Comparison of ENCODE assay signal across 9 cellular contexts in genomic region chr3:104279617-104280016, GRCh38.
DNase-seq lines count a peak whose midpoint lies in the region; ATAC-seq, FAIRE-seq and TF ChIP-seq lines count a peak whose summit lies in the region.
"Had no signal": no experiment of that assay in that cellular context is flagged by ENCODE, and none has a peak within 500 bp of the region (broad histone marks: within the 10 kb centered on the region; RNA-seq: fewer than 3 reads in every experiment).

No MANE protein-coding gene starts in this region.

- peaks cover 3 to 17% of the 10 kb centered on the region in 2 experiments for H3K9me3 ChIP-seq in CD4-positive, CD25-positive, alpha-beta regulatory T cell (ENCODE audit: control insufficient read depth in 2 of 2, low read length in 2 of 2)
- H3K9me3 ChIP-seq in IMR-90 (ENCODE audit: control insufficient read depth, insufficient read depth, low read length) (peaks cover 4% of the 10 kb centered on the region; the same call in 1 of the 2 replicates), HepG2 (ENCODE audit: low read length) (peaks cover 64% of the 10 kb centered on the region)

- BruUV-seq in IMR-90 (replicated peaks; lab: Mats Ljungman, UMichigan) (no TSS peak), HepG2 (replicated peaks; lab: Mats Ljungman, UMichigan) (no TSS peak)

- TF ChIP-seq POLR2A in IMR-90 (IDR thresholded peaks at IDR 0.05; ENCODE audit: low read depth, low read length) (no peak), HepG2 (IDR thresholded peaks at IDR 0.05; ENCODE audit: insufficient read depth in 1 of 2, low read depth in 2 of 2, low read length in 2 of 2) (no peak)

- H3K9me1 ChIP-seq in IMR-90 (ENCODE audit: insufficient read depth, low read length), result no peaks in the 10 kb centered on the region

- peak overlapping the region; percentile 32 for H3K4me3 ChIP-seq in CD4-positive, CD25-positive, alpha-beta regulatory T cell (ENCODE audit: low read depth, low read length)
- H3K4me3 ChIP-seq in IMR-90 (ENCODE audit: insufficient read depth, low read depth, low read length) (peak overlapping the region; percentile 50; the same call in 1 of the 2 replicates), HepG2 (replicated peaks in 1 of 3; ENCODE audit: insufficient read depth in 1 of 3, low read depth in 2 of 3, low read length in 3 of 3) (no peak overlapping the region)

- H2BK20ac ChIP-seq in IMR-90 (ENCODE audit: low read depth, low read length), result no peak overlapping the region

- H4K8ac ChIP-seq in IMR-90 (ENCODE audit: low read depth in 2 of 2, low read length in 2 of 2), result no peak overlapping the region; a peak in 1 of 4 replicates

- WGBS in IMR-90 (ENCODE audit: extremely low coverage in 2 of 2, insufficient read length in 1 of 2), 2 experiments, result no CpG with 5 or more reads among the region's 1 CpG
- WGBS in HepG2 (ENCODE audit: low lambda C conversion rate), result 0% methylated on average over 1 of the region's 1 CpG

- no peak overlapping the region for H3K23ac ChIP-seq in IMR-90 (ENCODE audit: low read depth, low read length)

- no peak overlapping the region for H3K4ac ChIP-seq in IMR-90 (ENCODE audit: low read depth, low read length)

- CTCF ChIA-PET in IMR-90 (lab: Yijun Ruan, JAX), result interaction anchor here (0.7 to 2.7 kb wide), 3 partner anchors 61 to 287 kb away, joined by 3 to 7 read pairs (median 3); no protein-coding TSS in a partner anchor
- CTCF ChIA-PET in HepG2 (lab: Yijun Ruan, JAX; ENCODE audit: low intra/inter-chr PET ratio, low total read pairs), result no interaction called here

- in situ Hi-C loops in IMR-90 (cut with MboI; ENCODE audit: low sequenced_read_pairs), result loop anchor here (10.0 kb wide), 2 partner anchors 1085 to 1235 kb away; partner anchors contain the start of gene ALCAM
- in situ Hi-C loops in HepG2 (cut with HindIII; ENCODE audit: extremely low pct_ligation_motif_present, low pct_unique_long_range_greater_than_20kb), result no loop called here

- H3K4me3 Mint-ChIP-seq in CD4-positive, CD25-positive, alpha-beta regulatory T cell, result no peak overlapping the region
- H3K4me3 Mint-ChIP-seq in naive thymus-derived CD8-positive, alpha-beta T cell, result peak overlapping the region in 3 of 10 donors; percentile 0 to 58 (median 19)

- TF ChIP-seq RAD21 in IMR-90 (IDR thresholded peaks at IDR 0.05; ENCODE audit: low read length) (no peak), HepG2 (CRISPR knock-in tag; IDR thresholded peaks at IDR 0.05) (no peak)

- H3K27ac ChIP-seq in CD4-positive, CD25-positive, alpha-beta regulatory T cell (ENCODE audit: insufficient read depth, low read length, poor library complexity, severe bottlenecking), result no peak overlapping the region
- H3K27ac ChIP-seq in IMR-90 (ENCODE audit: insufficient read depth, low read length), result no peak overlapping the region
- H3K27ac ChIP-seq in HepG2 (ENCODE audit: extremely low read length, insufficient read depth, low read length), result no peak overlapping the region

- H4K5ac ChIP-seq in IMR-90 (ENCODE audit: low read depth, low read length), result peak overlapping the region; percentile 54

- dilution Hi-C loops in IMR-90 (cut with HindIII; ENCODE audit: low sequenced_read_pairs, unreplicated experiment), result no loop called here

- no peak overlapping the region for H3K56ac ChIP-seq in IMR-90 (ENCODE audit: extremely low read depth, insufficient read depth, low read length)

- no peak overlapping the region for H2BK15ac ChIP-seq in IMR-90 (ENCODE audit: low read depth, low read length)

- H3K14ac ChIP-seq in IMR-90 (replicated peaks; ENCODE audit: low read depth, low read length), result no peak overlapping the region

- no peaks in the 10 kb centered on the region for H3K27me3 ChIP-seq in CD4-positive, CD25-positive, alpha-beta regulatory T cell (ENCODE audit: control insufficient read depth, insufficient read depth, low read length)
- H3K27me3 ChIP-seq in IMR-90 (ENCODE audit: control insufficient read depth, insufficient read depth, low read length), result no peaks in the 10 kb centered on the region
- no peaks in the 10 kb centered on the region for H3K27me3 ChIP-seq in HepG2 (ENCODE audit: control insufficient read depth in 1 of 2, insufficient read depth in 2 of 2, low read length in 2 of 2)

- no peak overlapping the region for H3K27ac Mint-ChIP-seq in CD4-positive, CD25-positive, alpha-beta regulatory T cell
- H3K27ac Mint-ChIP-seq in naive thymus-derived CD8-positive, alpha-beta T cell, result no peak overlapping the region

- no peak for TF ChIP-seq EP300 in HepG2 (IDR thresholded peaks at IDR 0.05; ENCODE audit: low read depth in 2 of 2, low read length in 2 of 2)
- TF ChIP-seq EP300 in HepG2 (CRISPR knock-in tag; IDR thresholded peaks at IDR 0.05; ENCODE audit: borderline replicate concordance), result no peak

- ATAC-seq in CD4-positive, CD25-positive, alpha-beta regulatory T cell (ENCODE audit: low read depth in 2 of 2), result no peak
- ATAC-seq in IMR-90 (ENCODE audit: low read depth), result peak; percentile 46
- no peak; the same call in 2 of the 3 replicates for ATAC-seq in HepG2
- ATAC-seq in omental fat pad (ENCODE audit: low FRiP score), result no peak
- ATAC-seq in naive thymus-derived CD8-positive, alpha-beta T cell, result no peak
- ATAC-seq: Right ventricle myocardium inferior had no signal

- H3K79me2 ChIP-seq in HepG2 (ENCODE audit: insufficient read depth, low read length), result no peaks in the 10 kb centered on the region

- H3K27me3 Mint-ChIP-seq in CD4-positive, CD25-positive, alpha-beta regulatory T cell, result no peaks in the 10 kb centered on the region
- H3K27me3 Mint-ChIP-seq in naive thymus-derived CD8-positive, alpha-beta T cell, result no peaks in the 10 kb centered on the region

- H2BK120ac ChIP-seq in IMR-90 (ENCODE audit: low read depth, low read length), result no peak overlapping the region; the same call in 1 of the 2 replicates

- H2BK5ac ChIP-seq in IMR-90 (ENCODE audit: low read depth, low read length, poor library complexity, severe bottlenecking), result no peak overlapping the region

- POLR2A ChIA-PET in IMR-90 (lab: Charles Lee; ENCODE audit: unreplicated experiment) (no interaction called here), HepG2 (lab: Yijun Ruan, JAX) (no interaction called here)
- POLR2A ChIA-PET in naive thymus-derived CD8-positive, alpha-beta T cell (lab: Charles Lee), result no interaction called here

- H2AFZ ChIP-seq in IMR-90 (replicated peaks; ENCODE audit: low read length, poor library complexity) (peak overlapping the region; percentile 83), HepG2 (ENCODE audit: low read length) (no peak overlapping the region)

- H3K18ac ChIP-seq in IMR-90 (ENCODE audit: low read depth, low read length), result peak overlapping the region; percentile 52; the same call in 1 of the 2 replicates

- no peak for FAIRE-seq in HepG2 (lab: Jason Lieb, UNC)

- no peak overlapping the region for H2AK9ac ChIP-seq in IMR-90 (replicated peaks; ENCODE audit: low read depth, low read length, poor library complexity)

- H3K4me1 ChIP-seq in CD4-positive, CD25-positive, alpha-beta regulatory T cell (ENCODE audit: control insufficient read depth, insufficient read depth, low read length, poor library complexity, severe bottlenecking), result no peaks in the 10 kb centered on the region
- H3K4me1 ChIP-seq in IMR-90 (ENCODE audit: control insufficient read depth, insufficient read depth, low read length) (peaks cover 2% of the 10 kb centered on the region; the same call in 1 of the 2 replicates), HepG2 (ENCODE audit: insufficient read depth, low read length) (no peaks in the 10 kb centered on the region)

- TF ChIP-seq CTCF in IMR-90 (conservative IDR thresholded peaks at IDR 0.05; ENCODE audit: low read depth, low read length) (no peak), HepG2 (CRISPR knock-in tag; IDR thresholded peaks at IDR 0.05) (no peak), omental fat pad (IDR thresholded peaks at IDR 0.05) (no peak)

- H3K36me3 Mint-ChIP-seq in CD4-positive, CD25-positive, alpha-beta regulatory T cell, result no peaks in the 10 kb centered on the region
- peaks cover 0 to 17% (median 3%) of the 10 kb centered on the region in 3 donors for H3K36me3 Mint-ChIP-seq in naive thymus-derived CD8-positive, alpha-beta T cell

- H4K20me1 ChIP-seq in IMR-90 (ENCODE audit: insufficient read depth, low read length) (no peaks in the 10 kb centered on the region), HepG2 (ENCODE audit: insufficient read depth, low read length) (no peaks in the 10 kb centered on the region)

- H3K4me1 Mint-ChIP-seq in CD4-positive, CD25-positive, alpha-beta regulatory T cell, result peaks cover 0 to 4% (median 1%) of the 10 kb centered on the region in 4 donors
- H3K4me1 Mint-ChIP-seq in naive thymus-derived CD8-positive, alpha-beta T cell, result peaks cover 2 to 13% (median 3%) of the 10 kb centered on the region in 4 donors

- H3K36me3 ChIP-seq in CD4-positive, CD25-positive, alpha-beta regulatory T cell (ENCODE audit: control insufficient read depth, insufficient read depth, low read length), result no peaks in the 10 kb centered on the region
- no peaks in the 10 kb centered on the region for H3K36me3 ChIP-seq in IMR-90 (ENCODE audit: control insufficient read depth, insufficient read depth, low read length)
- no peaks in the 10 kb centered on the region for H3K36me3 ChIP-seq in HepG2 (replicated peaks in 1 of 2; ENCODE audit: control insufficient read depth in 1 of 2, insufficient read depth in 2 of 2, low read length in 2 of 2)

- no peak overlapping the region for H2AK5ac ChIP-seq in IMR-90 (ENCODE audit: low read depth, low read length)

- peak overlapping the region; percentile 98 for H3K4me2 ChIP-seq in IMR-90 (ENCODE audit: low read depth, low read length)
- H3K4me2 ChIP-seq in HepG2 (ENCODE audit: low read depth, low read length), result peak overlapping the region; percentile 35; the same call in 1 of the 2 replicates

- H3K9ac ChIP-seq in IMR-90 (ENCODE audit: low read depth, low read length), result no peak overlapping the region
- H3K9ac ChIP-seq in HepG2 (ENCODE audit: insufficient read depth, low read depth, low read length), result no peak overlapping the region

- intact Hi-C loops in IMR-90 (cut with micrococcal nuclease), result loop anchor here (10.0 kb wide), 2 partner anchors 285 to 1385 kb away; no protein-coding TSS in a partner anchor
- intact Hi-C loops in HepG2 (cut with micrococcal nuclease; ENCODE audit: unreplicated experiment), result no loop called here

- DNase-seq in CD4-positive, CD25-positive, alpha-beta regulatory T cell, result peak in 1 of 3 donors; percentile 2
- DNase-seq in IMR-90 (peak; percentile 50), astrocyte of the hippocampus (ENCODE audit: low read depth, low spot score) (peak; percentile 34), HepG2 (ENCODE audit: low spot score) (no peak), NCI-H1417 treated with DMSO at 0.1 percent for 48 hours (lab: John Stamatoyannopoulos, UW) (no peak), NCI-H524 treated with DMSO at 0.1 percent for 48 hours (lab: John Stamatoyannopoulos, UW) (no peak), omental fat pad (ENCODE audit: low spot score) (no peak)
- DNase-seq in naive thymus-derived CD8-positive, alpha-beta T cell, result no peak

- H4K91ac ChIP-seq in IMR-90 (ENCODE audit: insufficient read depth, low read depth, low read length), result no peak overlapping the region

- no peaks in the 10 kb centered on the region for H3K79me1 ChIP-seq in IMR-90 (ENCODE audit: low read depth in 1 of 2, low read length in 2 of 2)

- H3K9me3 Mint-ChIP-seq in CD4-positive, CD25-positive, alpha-beta regulatory T cell, result peaks cover 4 to 42% (median 9%) of the 10 kb centered on the region in 7 donors
- H3K9me3 Mint-ChIP-seq in naive thymus-derived CD8-positive, alpha-beta T cell, result peaks cover 10 to 44% (median 33%) of the 10 kb centered on the region in 9 donors

TF ChIP-seq in HepG2, 621 proteins besides CTCF, POLR2A, EP300 and RAD21 (continues in another document):
- TF ChIP-seq CCAR2 (optimal IDR thresholded peaks at IDR 0.05; ENCODE audit: low read depth, low read length), result no peak

Comparison
In these comparisons a context has a peak if more than half of its experiments do, and no peak if none do; other contexts are left out.
1. DNase-seq: peak in IMR-90 (single experiment) and astrocyte of the hippocampus (single experiment); none in HepG2 (single experiment), NCI-H1417 treated with DMSO at 0.1 percent for 48 hours (single experiment), NCI-H524 treated with DMSO at 0.1 percent for 48 hours (single experiment), omental fat pad (single experiment) and naive thymus-derived CD8-positive, alpha-beta T cell (0 of 10).
2. H3K4me3 ChIP-seq: peak in CD4-positive, CD25-positive, alpha-beta regulatory T cell (single experiment) and IMR-90 (single experiment); none in HepG2 (0 of 3).